In the genomic region with DNA sequence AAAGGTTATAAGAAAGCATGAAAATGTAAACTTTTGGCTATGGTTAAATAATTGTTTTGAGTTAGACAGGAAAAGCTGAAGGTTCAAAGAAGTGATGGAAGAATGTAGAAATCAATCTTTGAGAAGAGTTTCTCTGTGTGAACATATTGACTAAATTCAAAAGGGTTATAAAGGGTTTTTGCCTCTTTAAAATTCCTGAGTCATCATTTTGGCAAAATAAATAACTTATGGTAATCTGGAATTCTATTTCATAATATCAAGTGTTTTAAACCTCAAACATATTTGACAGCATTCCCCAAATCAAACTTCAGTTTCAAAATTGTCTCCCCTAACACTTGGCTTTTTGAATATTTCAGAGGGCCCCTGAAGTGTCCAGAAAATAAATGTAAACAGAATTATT, we compare ENCODE assay signal across 26 cellular contexts.
A peak's percentile ranks its signal among the peaks of the same experiment; 100 is the strongest.
DNase-seq lines count a peak whose midpoint lies in the region; ATAC-seq, FAIRE-seq and TF ChIP-seq lines count a peak whose summit lies in the region.
"Had no signal": no experiment of that assay in that cellular context is flagged by ENCODE, and none has a peak within 500 bp of the region (broad histone marks: within the 10 kb centered on the region; RNA-seq: fewer than 3 reads in every experiment).

No MANE protein-coding gene starts in this region.

- in situ Hi-C loops in mammary epithelial cell (cut with MboI; ENCODE audit: low sequenced_read_pairs in 2 of 2) = no loop called here

- H3K27ac ChIP-seq in mammary epithelial cell (ENCODE audit: insufficient read depth, low read depth, low read length) (no peak overlapping the region), RWPE2 (ENCODE audit: poor library complexity, severe bottlenecking) (peak overlapping the region; percentile 1), endothelial cell of umbilical vein (ENCODE audit: insufficient read depth, low read depth, low read length) (no peak overlapping the region)
- H3K27ac ChIP-seq: 22Rv1; BLaER1 treated with 17β-estradiol and CSF1 and Interleukin-3, amounts not matched to agents 10 nM and 100 nM had no signal

- intact Hi-C loops in MCF 10A (cut with micrococcal nuclease) = no loop called here
- intact Hi-C loops in mammary epithelial cell (cut with micrococcal nuclease) = no loop called here
- intact Hi-C loops in endothelial cell of umbilical vein (cut with micrococcal nuclease) = no loop called here

- H3K4me1 ChIP-seq in mammary epithelial cell (ENCODE audit: insufficient read depth, low read length) (peaks cover 10% of the 10 kb centered on the region), RWPE2 (ENCODE audit: insufficient read depth, poor library complexity, severe bottlenecking) (peaks cover 9% of the 10 kb centered on the region), endothelial cell of umbilical vein (ENCODE audit: control insufficient read depth, extremely low read depth, insufficient read depth, low read length) (no peaks in the 10 kb centered on the region)
- H3K4me1 ChIP-seq: BE2C; BLaER1 treated with 17β-estradiol and CSF1 and Interleukin-3, amounts not matched to agents 10 nM and 100 nM had no signal

- H3K79me2 ChIP-seq in mammary epithelial cell (ENCODE audit: insufficient read depth, low read length) (no peaks in the 10 kb centered on the region), endothelial cell of umbilical vein (ENCODE audit: control insufficient read depth, insufficient read depth, low read length) (no peaks in the 10 kb centered on the region)

- TF ChIP-seq CTCF in MCF 10A (IDR thresholded peaks at IDR 0.05; ENCODE audit: unreplicated experiment) (no peak), mammary epithelial cell (conservative IDR thresholded peaks at IDR 0.05 in 1 of 2, IDR thresholded peaks at IDR 0.05 in 1 of 2; ENCODE audit: extremely low read depth in 1 of 2, insufficient read depth in 1 of 2, low read depth in 1 of 2, low read length in 2 of 2) (no peak), RWPE2 (IDR thresholded peaks at IDR 0.05; ENCODE audit: poor library complexity, severe bottlenecking) (no peak), endothelial cell of umbilical vein (IDR thresholded peaks at IDR 0.05; ENCODE audit: extremely low read depth in 1 of 2, insufficient read depth in 1 of 2, low read depth in 1 of 2, low read length in 2 of 2) (no peak)

- H3K4me3 Mint-ChIP-seq in MCF 10A (ENCODE audit: unreplicated experiment) = no peak overlapping the region
- H3K4me3 Mint-ChIP-seq: CD14-positive monocyte; CD4-positive, alpha-beta T cell; CD8-positive, alpha-beta memory T cell had no signal

- no TSS peak for BruUV-seq in MCF 10A (replicated peaks; lab: Mats Ljungman, UMichigan)
- no TSS peak for BruUV-seq in mammary epithelial cell (replicated peaks; lab: Mats Ljungman, UMichigan)
- no TSS peak for BruUV-seq in endothelial cell of umbilical vein (replicated peaks; lab: Mats Ljungman, UMichigan)

- H3K9me3 Mint-ChIP-seq in MCF 10A (ENCODE audit: unreplicated experiment) = peaks cover 18% of the 10 kb centered on the region

- peaks cover 13% of the 10 kb centered on the region for H3K36me3 Mint-ChIP-seq in MCF 10A (ENCODE audit: insufficient read depth, unreplicated experiment)
- H3K36me3 Mint-ChIP-seq: CD14-positive monocyte had no signal

- H3K9ac ChIP-seq in mammary epithelial cell (ENCODE audit: insufficient read depth, low read length) (no peak overlapping the region), endothelial cell of umbilical vein (replicated peaks; ENCODE audit: extremely low read depth, insufficient read depth, low read length) (no peak overlapping the region)
- H3K9ac ChIP-seq: BLaER1 treated with 17β-estradiol and CSF1 and Interleukin-3, amounts not matched to agents 10 nM and 100 nM had no signal

- H3K36me3 ChIP-seq in mammary epithelial cell (ENCODE audit: insufficient read depth, low read length) (no peaks in the 10 kb centered on the region), RWPE2 (ENCODE audit: low read depth) (no peaks in the 10 kb centered on the region), endothelial cell of umbilical vein (ENCODE audit: control insufficient read depth in 2 of 2, extremely low read depth in 1 of 2, insufficient read depth in 2 of 2, low read length in 2 of 2) (no peaks in the 10 kb centered on the region)
- H3K36me3 ChIP-seq: BE2C had no signal

- H3K9me3 ChIP-seq in mammary epithelial cell (replicated peaks; ENCODE audit: insufficient read depth, low read length) (peaks cover 15% of the 10 kb centered on the region), RWPE2 (ENCODE audit: severe bottlenecking) (peaks cover 15% of the 10 kb centered on the region), endothelial cell of umbilical vein (replicated peaks; ENCODE audit: control insufficient read depth, insufficient read depth, low read length) (no peaks in the 10 kb centered on the region)
- H3K9me3 ChIP-seq: BE2C had no signal

- no peak for TF ChIP-seq POLR2A in endothelial cell of umbilical vein (IDR thresholded peaks at IDR 0.05; ENCODE audit: low read depth, low read length)

- ATAC-seq in RWPE2 (ENCODE audit: low read depth) = no peak

- H3K27me3 ChIP-seq in mammary epithelial cell (ENCODE audit: insufficient read depth, low read length) = no peaks in the 10 kb centered on the region
- H3K27me3 ChIP-seq in RWPE2 (ENCODE audit: insufficient read depth, poor library complexity, severe bottlenecking) = no peaks in the 10 kb centered on the region
- no peaks in the 10 kb centered on the region for H3K27me3 ChIP-seq in endothelial cell of umbilical vein (ENCODE audit: control insufficient read depth in 2 of 2, insufficient read depth in 2 of 2, low read length in 2 of 2)
- H3K27me3 ChIP-seq: BE2C; BLaER1 treated with 17β-estradiol and CSF1 and Interleukin-3, amounts not matched to agents 10 nM and 100 nM had no signal

- POLR2A ChIA-PET in MCF 10A (lab: Yijun Ruan, JAX) = interaction anchor here (0.7 to 2.4 kb wide), 10 partner anchors 9 to 381 kb away, joined by 3 to 14 read pairs (median 4); no protein-coding TSS in a partner anchor
- POLR2A ChIA-PET in endothelial cell of umbilical vein (lab: Charles Lee) = no interaction called here

- H3K9me1 ChIP-seq in endothelial cell of umbilical vein (replicated peaks; ENCODE audit: control insufficient read depth, extremely low read depth, insufficient read depth, low read length) = no peaks in the 10 kb centered on the region

- H3K27me3 Mint-ChIP-seq in MCF 10A (ENCODE audit: insufficient read depth, unreplicated experiment) = no peaks in the 10 kb centered on the region
- H3K27me3 Mint-ChIP-seq: CD4-positive, alpha-beta T cell; CD8-positive, alpha-beta memory T cell had no signal

- H3K4me1 Mint-ChIP-seq in MCF 10A (ENCODE audit: insufficient read depth, unreplicated experiment) = peaks cover 19% of the 10 kb centered on the region
- H3K4me1 Mint-ChIP-seq: CD14-positive monocyte; CD8-positive, alpha-beta memory T cell had no signal

- DNase-seq in MCF 10A (ENCODE audit: unreplicated experiment) = peak; percentile 43
- DNase-seq in mammary epithelial cell = no peak
- no peak for DNase-seq in RWPE2 (ENCODE audit: low spot score)
- no peak for DNase-seq in endothelial cell of umbilical vein (ENCODE audit: low read depth, low spot score)
- no peak for DNase-seq in activated CD4-positive, alpha-beta T cell treated with anti-CD3 and anti-CD28 coated beads, Interleukin-2, amount 50 U/mL, for 4 hours
- no peak for DNase-seq in stimulated activated naive CD4-positive, alpha-beta T cell treated with Interleukin-2 at 50 U/mL for 16 hours (lab: John Stamatoyannopoulos, UW)
- DNase-seq in activated T-cell treated with anti-CD3 and anti-CD28 coated beads, Interleukin-2, amount 50 U/mL, for 48 hours = no peak
- DNase-seq: ACHN; AML-193; BE2C; Calu3; CD4-positive, alpha-beta T cell; CD8-positive, alpha-beta memory T cell; COR-L47; DMS53; DMS79 treated with DMSO at 0.1 percent for 48 hours; GF-D8; GOT3; H7; HCEC 1CT had no signal

- no peak overlapping the region for H2AFZ ChIP-seq in mammary epithelial cell (ENCODE audit: low read depth, low read length)
- H2AFZ ChIP-seq in endothelial cell of umbilical vein (ENCODE audit: low read depth, low read length) = no peak overlapping the region

- no peak overlapping the region for H3K4me2 ChIP-seq in mammary epithelial cell (ENCODE audit: insufficient read depth, low read depth, low read length)
- no peak overlapping the region for H3K4me2 ChIP-seq in endothelial cell of umbilical vein (ENCODE audit: insufficient read depth, low read length)
- H3K4me2 ChIP-seq: BLaER1 treated with 17β-estradiol and CSF1 and Interleukin-3, amounts not matched to agents 10 nM and 100 nM had no signal

- FAIRE-seq in endothelial cell of umbilical vein (lab: Jason Lieb, UNC) = peak; percentile 33
- FAIRE-seq: A204.1, GM12891, GM18507 had no signal

- H4K20me1 ChIP-seq in mammary epithelial cell (ENCODE audit: insufficient read depth, low read length) (no peaks in the 10 kb centered on the region), endothelial cell of umbilical vein (replicated peaks; ENCODE audit: control insufficient read depth, extremely low read depth, insufficient read depth, low read length) (no peaks in the 10 kb centered on the region)
- H4K20me1 ChIP-seq: BLaER1 treated with 17β-estradiol and CSF1 and Interleukin-3, amounts not matched to agents 10 nM and 100 nM had no signal

- CTCF ChIA-PET in MCF 10A (lab: Yijun Ruan, JAX) = interaction anchor here (1.0 to 1.4 kb wide), 4 partner anchors 8 to 146 kb away, joined by 3 to 6 read pairs (median 4); no protein-coding TSS in a partner anchor
- CTCF ChIA-PET in mammary epithelial cell (lab: Charles Lee; ENCODE audit: low non-redundant PET) = no interaction called here
- CTCF ChIA-PET in endothelial cell of umbilical vein (lab: Charles Lee) = no interaction called here

- no peak overlapping the region for H3K4me3 ChIP-seq in mammary epithelial cell (replicated peaks in 1 of 3; ENCODE audit: insufficient read depth in 1 of 3, low read depth in 2 of 3, low read length in 3 of 3)
- no peak overlapping the region for H3K4me3 ChIP-seq in RWPE2 (ENCODE audit: severe bottlenecking)
- H3K4me3 ChIP-seq in endothelial cell of umbilical vein (replicated peaks in 1 of 3; ENCODE audit: insufficient read depth in 1 of 3, low read depth in 1 of 3, low read length in 3 of 3) = no peak overlapping the region
- H3K4me3 ChIP-seq: BLaER1 treated with 17β-estradiol and CSF1 and Interleukin-3, amounts not matched to agents 10 nM and 100 nM had no signal

- dilution Hi-C loops in mammary epithelial cell (cut with HindIII; ENCODE audit: low sequenced_read_pairs) = no loop called here
- dilution Hi-C loops in endothelial cell of umbilical vein (cut with MboI; ENCODE audit: extremely low pct_ligation_motif_present, low sequenced_read_pairs) = no loop called here

- peak overlapping the region; percentile 73 for H3K27ac Mint-ChIP-seq in MCF 10A (ENCODE audit: low read depth, unreplicated experiment)
- H3K27ac Mint-ChIP-seq: CD14-positive monocyte; CD4-positive, alpha-beta T cell; CD8-positive, alpha-beta memory T cell had no signal

TF ChIP-seq in endothelial cell of umbilical vein, 7 proteins besides CTCF, POLR2A, EP300 and RAD21:
- TF ChIP-seq, protein P1, sequence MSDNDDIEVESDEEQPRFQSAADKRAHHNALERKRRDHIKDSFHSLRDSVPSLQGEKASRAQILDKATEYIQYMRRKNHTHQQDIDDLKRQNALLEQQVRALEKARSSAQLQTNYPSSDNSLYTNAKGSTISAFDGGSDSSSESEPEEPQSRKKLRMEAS (IDR thresholded peaks at IDR 0.05; ENCODE audit: insufficient read depth, insufficient read length) = no peak
